Comparison of ENCODE assay signal across 18 cellular contexts in the genomic region with DNA sequence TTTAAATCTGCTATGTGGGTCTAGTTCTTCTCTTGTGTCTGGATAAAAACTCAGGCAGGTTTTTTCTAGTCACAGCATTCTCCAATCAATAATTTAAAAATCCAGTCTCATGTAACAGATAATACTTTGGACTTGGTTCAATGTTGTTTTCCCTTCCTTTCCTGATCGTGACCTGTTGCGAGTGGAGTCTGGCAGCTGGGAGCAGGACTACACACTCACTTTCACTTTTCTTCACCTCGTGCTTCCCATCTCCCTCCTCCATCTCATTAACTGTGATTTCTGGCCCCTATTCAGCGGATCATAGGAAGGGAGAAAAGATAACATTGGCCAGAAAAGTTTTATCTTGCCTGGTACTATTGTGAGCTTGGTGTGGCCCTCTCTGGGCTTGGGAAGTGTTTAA.
"Had no signal": no experiment of that assay in that cellular context is flagged by ENCODE, and none has a peak within 500 bp of the region (broad histone marks: within the 10 kb centered on the region; RNA-seq: fewer than 3 reads in every experiment).

No MANE protein-coding gene starts in this region.

- ATAC-seq: activated T-cell treated with anti-CD3 and anti-CD28 coated beads, Interleukin-2, amount 50 U/mL, for 72 hours; gastrocnemius medialis; natural killer cell had no signal

- DNase-seq: activated CD4-positive, alpha-beta T cell treated with anti-CD3 and anti-CD28 coated beads for 1 hour; activated gamma-delta T cell treated with Interleukin-2 at 50 U/mL for 16 hours; activated naive CD8-positive, alpha-beta T cell treated with anti-CD3 and anti-CD28 coated beads for 36 hours; activated T-cell treated with anti-CD3 and anti-CD28 coated beads, Interleukin-2, amount 50 U/mL, for 72 hours; amniotic stem cell; endodermal cell; erythroblast; gastrocnemius medialis; heart left ventricle; kidney glomerular epithelial cell; natural killer cell; posterior cingulate gyrus; stimulated activated CD4-positive, alpha-beta T cell treated with anti-CD3 and anti-CD28 coated beads, Interleukin-2, amount 100 ng/mL, for 24 hours; T-helper 2 cell; transverse colon; WERI-Rb-1 had no signal

- H3K4me3 Mint-ChIP-seq: activated naive CD8-positive, alpha-beta T cell treated with anti-CD3 and anti-CD28 coated beads for 36 hours; activated T-cell treated with anti-CD3 and anti-CD28 coated beads, Interleukin-2, amount 50 U/mL, for 72 hours; endodermal cell; natural killer cell; stimulated activated naive CD8-positive, alpha-beta T cell treated with anti-CD3 and anti-CD28 coated beads, Interleukin-15, Interleukin-2, amounts not matched to agents 100 ng/mL and 50 ng/mL, for 24 hours had no signal

- H3K4me1 ChIP-seq: gastrocnemius medialis, transverse colon had no signal

- H3K4me1 Mint-ChIP-seq: natural killer cell had no signal

- H3K4me3 ChIP-seq: cardiac muscle cell, gastrocnemius medialis, transverse colon had no signal

- H3K9me3 Mint-ChIP-seq: activated naive CD8-positive, alpha-beta T cell treated with anti-CD3 and anti-CD28 coated beads for 36 hours; activated T-cell treated with anti-CD3 and anti-CD28 coated beads, Interleukin-2, amount 50 U/mL, for 72 hours; endodermal cell; natural killer cell; stimulated activated naive CD8-positive, alpha-beta T cell treated with anti-CD3 and anti-CD28 coated beads, Interleukin-15, Interleukin-2, amounts not matched to agents 100 ng/mL and 50 ng/mL, for 24 hours had no signal

- H3K36me3 ChIP-seq: cardiac muscle cell, gastrocnemius medialis, heart left ventricle, transverse colon, WERI-Rb-1 had no signal

- H3K36me3 Mint-ChIP-seq: activated naive CD8-positive, alpha-beta T cell treated with anti-CD3 and anti-CD28 coated beads for 36 hours; natural killer cell had no signal

- H3K27ac ChIP-seq: cardiac muscle cell, gastrocnemius medialis, heart left ventricle, transverse colon, WERI-Rb-1 had no signal

- H3K27me3 Mint-ChIP-seq: activated naive CD8-positive, alpha-beta T cell treated with anti-CD3 and anti-CD28 coated beads for 36 hours; stimulated activated naive CD8-positive, alpha-beta T cell treated with anti-CD3 and anti-CD28 coated beads, Interleukin-15, Interleukin-2, amounts not matched to agents 100 ng/mL and 50 ng/mL, for 24 hours had no signal

- H3K9me3 ChIP-seq: gastrocnemius medialis, heart left ventricle, transverse colon had no signal

- H3K27ac Mint-ChIP-seq: activated naive CD8-positive, alpha-beta T cell treated with anti-CD3 and anti-CD28 coated beads for 36 hours; activated T-cell treated with anti-CD3 and anti-CD28 coated beads, Interleukin-2, amount 50 U/mL, for 72 hours; endodermal cell; natural killer cell; stimulated activated naive CD8-positive, alpha-beta T cell treated with anti-CD3 and anti-CD28 coated beads, Interleukin-15, Interleukin-2, amounts not matched to agents 100 ng/mL and 50 ng/mL, for 24 hours had no signal

- H3K27me3 ChIP-seq: cardiac muscle cell, gastrocnemius medialis, heart left ventricle, transverse colon had no signal
